In genomic region chr4:149638073-149638472, GRCh38 we compare ENCODE assay signal across 22 cellular contexts.
DNase-seq lines count a peak whose midpoint lies in the region; ATAC-seq and TF ChIP-seq lines count a peak whose summit lies in the region.
"Had no signal": no experiment of that assay in that cellular context is flagged by ENCODE, and none has a peak within 500 bp of the region (broad histone marks: within the 10 kb centered on the region; RNA-seq: fewer than 3 reads in every experiment).

No MANE protein-coding gene starts in this region.

- H3K27ac ChIP-seq in breast epithelium (no peak overlapping the region), RWPE2 (ENCODE audit: poor library complexity, severe bottlenecking) (peak overlapping the region; percentile 50), lower lobe of right lung (no peak overlapping the region)
- H3K27ac ChIP-seq in CD8-positive, alpha-beta memory T cell (ENCODE audit: low read depth, low read length), result no peak overlapping the region
- H3K27ac ChIP-seq: C4-2B, esophagus muscularis mucosa, heart right ventricle, SK-N-MC, vagina had no signal

- H3K9me3 ChIP-seq in breast epithelium (no peaks in the 10 kb centered on the region), RWPE2 (ENCODE audit: severe bottlenecking) (no peaks in the 10 kb centered on the region), lower lobe of right lung (no peaks in the 10 kb centered on the region)
- H3K9me3 ChIP-seq in CD8-positive, alpha-beta memory T cell (ENCODE audit: low read length), result no peaks in the 10 kb centered on the region
- H3K9me3 ChIP-seq: esophagus muscularis mucosa, vagina had no signal

- no peak overlapping the region for H3K27ac Mint-ChIP-seq in MCF 10A (ENCODE audit: low read depth, unreplicated experiment)
- H3K27ac Mint-ChIP-seq in CD8-positive, alpha-beta memory T cell, result no peak overlapping the region
- H3K27ac Mint-ChIP-seq: activated naive CD4-positive, alpha-beta T cell treated with anti-CD3 and anti-CD28 coated beads for 36 hours; immature natural killer cell had no signal

- no peaks in the 10 kb centered on the region for H3K27me3 ChIP-seq in breast epithelium
- no peaks in the 10 kb centered on the region for H3K27me3 ChIP-seq in RWPE2 (ENCODE audit: insufficient read depth, poor library complexity, severe bottlenecking)
- no peaks in the 10 kb centered on the region for H3K27me3 ChIP-seq in lower lobe of right lung (ENCODE audit: low read depth)
- no peaks in the 10 kb centered on the region for H3K27me3 ChIP-seq in CD8-positive, alpha-beta memory T cell (ENCODE audit: insufficient read depth, low read length, poor library complexity, severe bottlenecking)
- H3K27me3 ChIP-seq: esophagus muscularis mucosa, heart right ventricle, vagina had no signal

- H3K4me1 ChIP-seq in breast epithelium (no peaks in the 10 kb centered on the region), RWPE2 (ENCODE audit: insufficient read depth, poor library complexity, severe bottlenecking) (peaks cover 15% of the 10 kb centered on the region), lower lobe of right lung (no peaks in the 10 kb centered on the region)
- no peaks in the 10 kb centered on the region for H3K4me1 ChIP-seq in CD8-positive, alpha-beta memory T cell (ENCODE audit: insufficient read depth, low read length)
- H3K4me1 ChIP-seq: esophagus muscularis mucosa, heart right ventricle, vagina had no signal

- no peak overlapping the region for H3K4me3 Mint-ChIP-seq in MCF 10A (ENCODE audit: unreplicated experiment)
- no peak overlapping the region for H3K4me3 Mint-ChIP-seq in CD8-positive, alpha-beta memory T cell
- H3K4me3 Mint-ChIP-seq: activated naive CD4-positive, alpha-beta T cell treated with anti-CD3 and anti-CD28 coated beads for 36 hours; activated T-cell treated with anti-CD3 and anti-CD28 coated beads, Interleukin-2, amount 50 U/mL, for 4 hours; immature natural killer cell had no signal

- no TSS peak for BruUV-seq in MCF 10A (replicated peaks; lab: Mats Ljungman, UMichigan)

- H3K36me3 Mint-ChIP-seq in MCF 10A (ENCODE audit: insufficient read depth, unreplicated experiment), result no peaks in the 10 kb centered on the region
- H3K36me3 Mint-ChIP-seq in CD8-positive, alpha-beta memory T cell, result no peaks in the 10 kb centered on the region
- H3K36me3 Mint-ChIP-seq: immature natural killer cell had no signal

- no peak for TF ChIP-seq POLR2A in breast epithelium (IDR thresholded peaks at IDR 0.05)

- CTCF ChIA-PET in MCF 10A (lab: Yijun Ruan, JAX), result interaction anchor here (0.6 kb wide), 1 partner anchor 267 kb away, joined by 3 read pairs; no protein-coding TSS in a partner anchor
- CTCF ChIA-PET in CD8-positive, alpha-beta memory T cell (lab: Charles Lee), result no interaction called here

- peaks cover 8% of the 10 kb centered on the region for H3K4me1 Mint-ChIP-seq in MCF 10A (ENCODE audit: insufficient read depth, unreplicated experiment)
- H3K4me1 Mint-ChIP-seq in CD8-positive, alpha-beta memory T cell, result no peaks in the 10 kb centered on the region
- H3K4me1 Mint-ChIP-seq: immature natural killer cell had no signal

- POLR2A ChIA-PET in MCF 10A (lab: Yijun Ruan, JAX), result no interaction called here
- POLR2A ChIA-PET in CD8-positive, alpha-beta memory T cell (lab: Charles Lee), result no interaction called here

- peak; percentile 99 for ATAC-seq in RWPE2 (ENCODE audit: low read depth)
- ATAC-seq in lower lobe of right lung, result no peak
- no peak for ATAC-seq in GM21717 (IDR thresholded peaks at IDR 0.05; ENCODE audit: unreplicated experiment)
- ATAC-seq: activated T-cell treated with anti-CD3 and anti-CD28 coated beads, Interleukin-2, amount 50 U/mL, for 4 hours; heart right ventricle had no signal

- no peaks in the 10 kb centered on the region for H3K27me3 Mint-ChIP-seq in MCF 10A (ENCODE audit: insufficient read depth, unreplicated experiment)
- H3K27me3 Mint-ChIP-seq in CD8-positive, alpha-beta memory T cell, result no peaks in the 10 kb centered on the region

- H3K36me3 ChIP-seq in breast epithelium, result no peaks in the 10 kb centered on the region
- H3K36me3 ChIP-seq in RWPE2 (ENCODE audit: low read depth), result no peaks in the 10 kb centered on the region
- H3K36me3 ChIP-seq in lower lobe of right lung, result no peaks in the 10 kb centered on the region
- H3K36me3 ChIP-seq in CD8-positive, alpha-beta memory T cell (ENCODE audit: insufficient read depth, low read length), result no peaks in the 10 kb centered on the region
- H3K36me3 ChIP-seq: esophagus muscularis mucosa, heart right ventricle, vagina had no signal

- DNase-seq in MCF 10A (ENCODE audit: unreplicated experiment), result peak; percentile 51
- no peak for DNase-seq in breast epithelium (ENCODE audit: low spot score in 2 of 2)
- no peak for DNase-seq in RWPE2 (ENCODE audit: low spot score)
- peak; percentile 49 for DNase-seq in fibroblast of mammary gland (ENCODE audit: low read depth)
- DNase-seq in stromal cell of bone marrow (ENCODE audit: low read depth), result peak; percentile 9
- no peak for DNase-seq in lower lobe of right lung
- DNase-seq in CD8-positive, alpha-beta memory T cell, result no peak
- DNase-seq: 8988T; activated CD4-positive, CD25-positive, alpha-beta regulatory T cell; activated naive CD4-positive, alpha-beta T cell treated with anti-CD3 and anti-CD28 coated beads for 36 hours; activated T-cell treated with anti-CD3 and anti-CD28 coated beads, Interleukin-2, amount 50 U/mL, for 4 hours; anterior cingulate cortex; effector CD4-positive, alpha-beta T cell; heart right ventricle; immature natural killer cell; NCI-H1105 treated with DMSO at 0.1 percent for 48 hours; NCI-H2081 treated with DMSO at 0.1 percent for 48 hours had no signal

- no peaks in the 10 kb centered on the region for H3K9me3 Mint-ChIP-seq in MCF 10A (ENCODE audit: unreplicated experiment)
- H3K9me3 Mint-ChIP-seq in CD8-positive, alpha-beta memory T cell, result peaks cover 0 to 25% (median 5%) of the 10 kb centered on the region in 5 donors
- H3K9me3 Mint-ChIP-seq: activated naive CD4-positive, alpha-beta T cell treated with anti-CD3 and anti-CD28 coated beads for 36 hours had no signal

- intact Hi-C loops in MCF 10A (cut with micrococcal nuclease) (no loop called here), breast epithelium (cut with DNase I; ENCODE audit: low total_unique reads) (no loop called here), lower lobe of right lung (cut with DNase I) (no loop called here)

- H3K4me3 ChIP-seq in breast epithelium (no peak overlapping the region), RWPE2 (ENCODE audit: severe bottlenecking) (no peak overlapping the region), fibroblast of mammary gland (ENCODE audit: control insufficient read depth, low read depth, low read length) (no peak overlapping the region), lower lobe of right lung (no peak overlapping the region)
- no peak overlapping the region for H3K4me3 ChIP-seq in CD8-positive, alpha-beta memory T cell (ENCODE audit: low read length)
- H3K4me3 ChIP-seq: esophagus muscularis mucosa, heart right ventricle, SK-N-MC, vagina had no signal

- no peak for TF ChIP-seq CTCF in MCF 10A (IDR thresholded peaks at IDR 0.05; ENCODE audit: unreplicated experiment)
- TF ChIP-seq CTCF in breast epithelium (IDR thresholded peaks at IDR 0.05), result no peak
- TF ChIP-seq CTCF in RWPE2 (IDR thresholded peaks at IDR 0.05; ENCODE audit: poor library complexity, severe bottlenecking), result no peak
- TF ChIP-seq CTCF in fibroblast of mammary gland (conservative IDR thresholded peaks at IDR 0.05; ENCODE audit: control insufficient read depth, insufficient read depth, low read depth, low read length), result no peak
- TF ChIP-seq CTCF in lower lobe of right lung (IDR thresholded peaks at IDR 0.05), result no peak

Comparison
In these comparisons a context has a peak if more than half of its experiments do, and no peak if none do; other contexts are left out.
1. DNase-seq: peak in MCF 10A (single experiment), fibroblast of mammary gland (single experiment) and stromal cell of bone marrow (single experiment); none in breast epithelium (0 of 2), RWPE2 (single experiment), lower lobe of right lung (single experiment) and CD8-positive, alpha-beta memory T cell (0 of 5).